In the genomic region with DNA sequence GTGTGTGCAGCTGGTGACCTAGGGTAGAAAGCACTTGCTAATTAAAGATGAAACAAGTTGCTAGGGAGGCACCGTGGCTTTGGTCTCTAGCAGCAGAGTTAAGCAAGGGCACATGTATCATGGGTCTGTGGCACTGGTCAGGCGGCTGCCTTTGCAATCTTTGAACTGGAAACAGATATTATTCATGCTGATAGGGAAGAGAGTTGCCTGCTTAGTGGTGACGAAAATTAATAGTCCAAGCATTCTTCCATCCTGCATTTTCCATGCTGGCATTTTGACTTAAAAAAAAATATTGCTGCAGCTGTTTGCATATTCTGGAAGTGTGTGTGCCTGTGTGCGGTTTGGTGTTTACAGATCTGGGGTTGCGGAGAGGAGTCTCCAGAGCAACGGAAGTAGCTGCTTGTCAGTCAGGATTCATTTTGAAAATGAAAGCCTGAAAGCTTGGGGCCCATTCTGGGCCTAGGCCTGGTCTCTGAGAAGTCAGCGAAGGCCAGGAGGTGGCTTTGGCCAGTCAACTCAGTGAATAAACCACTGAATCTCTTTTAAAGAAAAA, we compare ENCODE assay signal across 8 cellular contexts. TPM values are rescaled to one million over a fixed set of nuclear protein-coding genes. Genes with fewer than 3 reads are reported as not detected.
A peak's percentile ranks its signal among the peaks of the same experiment; 100 is the strongest.
DNase-seq lines count a peak whose midpoint lies in the region; ATAC-seq and TF ChIP-seq lines count a peak whose summit lies in the region.

No MANE protein-coding gene starts in this region.

- peak overlapping the region; percentile 99 for H3K27ac Mint-ChIP-seq in activated CD4-positive, alpha-beta T cell treated with anti-CD3 and anti-CD28 coated beads, Interleukin-2, amount 10 ng/mL, durations not matched to agents 24 days and 14 days

- POLR2A ChIA-PET in AG04450 (lab: Yijun Ruan, JAX): interaction anchor here (1.7 kb wide), 1 partner anchor 35 kb away, joined by 6 read pairs; a partner anchor contains a TSS

- H3K9me3 ChIP-seq in AG04450 (ENCODE audit: control insufficient read depth, insufficient read depth, low read length) (no peaks in the 10 kb centered on the region), mucosa of rectum (ENCODE audit: control insufficient read depth in 2 of 2, low read length in 2 of 2) (no peaks in the 10 kb centered on the region)

- H3K9me3 Mint-ChIP-seq in activated CD4-positive, alpha-beta T cell treated with anti-CD3 and anti-CD28 coated beads, Interleukin-2, amount 10 ng/mL, durations not matched to agents 24 days and 14 days: no peaks in the 10 kb centered on the region

- no peaks in the 10 kb centered on the region for H3K27me3 Mint-ChIP-seq in activated CD4-positive, alpha-beta T cell treated with anti-CD3 and anti-CD28 coated beads, Interleukin-2, amount 10 ng/mL, durations not matched to agents 24 days and 14 days

- no peak overlapping the region for H3K4me3 ChIP-seq in AG04450 (ENCODE audit: low read depth, low read length)
- no peak overlapping the region for H3K4me3 ChIP-seq in mucosa of rectum (ENCODE audit: low read length in 2 of 2)

- peaks cover 39% of the 10 kb centered on the region for H3K4me1 Mint-ChIP-seq in activated CD4-positive, alpha-beta T cell treated with anti-CD3 and anti-CD28 coated beads, Interleukin-2, amount 10 ng/mL, durations not matched to agents 24 days and 14 days

- H3K36me3 Mint-ChIP-seq in activated CD4-positive, alpha-beta T cell treated with anti-CD3 and anti-CD28 coated beads, Interleukin-2, amount 10 ng/mL, durations not matched to agents 24 days and 14 days (ENCODE audit: low read depth): no peaks in the 10 kb centered on the region

- peak overlapping the region; percentile 80 for H3K4me3 Mint-ChIP-seq in activated CD4-positive, alpha-beta T cell treated with anti-CD3 and anti-CD28 coated beads, Interleukin-2, amount 10 ng/mL, durations not matched to agents 24 days and 14 days

- peak; percentile 68 for ATAC-seq in GM19438 (IDR thresholded peaks at IDR 0.05; ENCODE audit: low read depth, unreplicated experiment)
- peak; percentile 59 for ATAC-seq in HG03460 (IDR thresholded peaks at IDR 0.05; ENCODE audit: unreplicated experiment)
- ATAC-seq in left ventricle myocardium superior: no peak

- H3K36me3 ChIP-seq in mucosa of rectum (ENCODE audit: control insufficient read depth in 2 of 2, insufficient read depth in 2 of 2, low read length in 2 of 2): no peaks in the 10 kb centered on the region

- no peak for TF ChIP-seq CTCF in AG04450 (IDR thresholded peaks at IDR 0.05; ENCODE audit: low read depth, low read length)

- peaks cover 2% of the 10 kb centered on the region for H3K27me3 ChIP-seq in AG04450 (ENCODE audit: control insufficient read depth, insufficient read depth, low read length)
- H3K27me3 ChIP-seq in mucosa of rectum (ENCODE audit: control insufficient read depth in 2 of 2, insufficient read depth in 2 of 2, low read length in 2 of 2): no peaks in the 10 kb centered on the region

- intact Hi-C loops in activated CD4-positive, alpha-beta T cell treated with anti-CD3 and anti-CD28 coated beads, Interleukin-2, amount 10 ng/mL, durations not matched to agents 24 days and 14 days (cut with micrococcal nuclease): loop anchor here (2.0 to 10.0 kb wide), 8 partner anchors 36 to 1409 kb away; a partner anchor contains a TSS
- intact Hi-C loops in left ventricle myocardium superior (cut with micrococcal nuclease): no loop called here

- H3K27ac ChIP-seq in AG04450 (ENCODE audit: low read depth, low read length) (no peak overlapping the region), mucosa of rectum (ENCODE audit: low read depth in 2 of 2, low read length in 2 of 2) (peak overlapping the region; percentile 83 to 91)

- H3K9ac ChIP-seq in mucosa of rectum (ENCODE audit: low read depth in 1 of 2, low read length in 2 of 2): no peak overlapping the region

- CTCF ChIA-PET in AG04450 (lab: Charles Lee): interaction anchor here (2.4 kb wide), 1 partner anchor 27 kb away, joined by 9 read pairs; no protein-coding TSS in a partner anchor

- peaks cover 9 to 15% of the 10 kb centered on the region in 2 donors for H3K4me1 ChIP-seq in mucosa of rectum (ENCODE audit: control insufficient read depth in 2 of 2, insufficient read depth in 2 of 2, low read length in 2 of 2)

- DNase-seq in AG04450 (ENCODE audit: low read depth, low spot score) (peak; percentile 29), DMS153 (lab: John Stamatoyannopoulos, UW) (no peak), COR-L47 (lab: John Stamatoyannopoulos, UW) (no peak), left ventricle myocardium superior (no peak)
- peak; percentile 91 for DNase-seq in activated CD4-positive, alpha-beta T cell treated with anti-CD3 and anti-CD28 coated beads, Interleukin-2, amount 10 ng/mL, durations not matched to agents 24 days and 14 days

RNA-seq across cellular contexts. Expression of a gene that starts 2.3 kb away (rescaled TPM):
- 0.25 and 0.31 TPM in 2 replicates for polyA plus RNA-seq in AG04450 (2011; rRNA removed)
- polyA minus RNA-seq in AG04450 (2011; rRNA and poly(A)+ RNA removed): 0.14 and 0.17 TPM in 2 replicates
- total RNA-seq in activated CD4-positive, alpha-beta T cell treated with anti-CD3 and anti-CD28 coated beads, Interleukin-2, amount 10 ng/mL, durations not matched to agents 24 days and 14 days: 0.35 and 0.45 TPM in 2 replicates
- 0.32 TPM for total RNA-seq in left ventricle myocardium superior

RNA-seq across cellular contexts. Expression of a gene that starts 35.4 kb away (rescaled TPM):
- polyA plus RNA-seq in AG04450 (2011; rRNA removed): 1,814 and 2,333 TPM in 2 replicates
- 142 and 301 TPM in 2 replicates for polyA minus RNA-seq in AG04450 (2011; rRNA and poly(A)+ RNA removed)
- total RNA-seq in activated CD4-positive, alpha-beta T cell treated with anti-CD3 and anti-CD28 coated beads, Interleukin-2, amount 10 ng/mL, durations not matched to agents 24 days and 14 days: 2,109 and 2,135 TPM in 2 replicates
- 1,069 TPM for total RNA-seq in left ventricle myocardium superior

Comparison
In these comparisons a context has a peak if more than half of its experiments do, and no peak if none do; other contexts are left out.
1. DNase-seq: peak in AG04450 (single experiment) and activated CD4-positive, alpha-beta T cell treated with anti-CD3 and anti-CD28 coated beads, Interleukin-2, amount 10 ng/mL, durations not matched to agents 24 days and 14 days (single experiment); none in DMS153 (single experiment), COR-L47 (single experiment) and left ventricle myocardium superior (single experiment).